Comparison of ENCODE assay signal across 8 cellular contexts in the genomic region with DNA sequence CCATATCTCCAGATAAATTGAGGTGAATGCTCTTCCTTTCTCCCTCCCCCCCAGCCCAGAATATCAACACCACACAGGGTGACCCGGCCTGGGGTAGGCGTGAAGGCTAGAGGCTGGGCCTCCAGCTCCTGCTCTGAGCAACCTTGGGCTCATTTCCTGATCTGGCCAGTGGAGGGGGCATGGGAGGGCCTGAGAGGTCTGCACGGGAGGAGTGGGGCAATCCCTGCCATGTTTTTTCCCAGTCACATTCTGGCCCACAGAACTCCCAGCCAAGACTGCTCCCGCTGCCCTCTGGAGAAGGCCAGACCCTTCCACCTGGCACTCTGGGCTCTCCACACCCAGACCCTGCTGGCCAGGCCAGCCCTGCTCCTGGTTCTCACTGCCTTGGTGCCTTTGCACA. TPM values are rescaled to one million over a fixed set of nuclear protein-coding genes. Genes with fewer than 3 reads are reported as not detected.
DNase-seq lines count a peak whose midpoint lies in the region; ATAC-seq, FAIRE-seq and TF ChIP-seq lines count a peak whose summit lies in the region.
"Had no signal": no experiment of that assay in that cellular context is flagged by ENCODE, and none has a peak within 500 bp of the region (broad histone marks: within the 10 kb centered on the region; RNA-seq: fewer than 3 reads in every experiment).

No MANE protein-coding gene starts in this region.

- H3K27me3 ChIP-seq in right atrium auricular region, result no peaks in the 10 kb centered on the region
- peaks cover 7 to 49% of the 10 kb centered on the region in 2 experiments; a peak in 4 of 5 replicates for H3K27me3 ChIP-seq in K562 (ENCODE audit: control insufficient read depth in 2 of 2, insufficient read depth in 2 of 2, low read length in 2 of 2)
- H3K27me3 ChIP-seq in transverse colon, result no peaks in the 10 kb centered on the region

- H3K9me1 ChIP-seq in K562 (ENCODE audit: control insufficient read depth, insufficient read depth, low read length), result peaks cover 5% of the 10 kb centered on the region

- no peak overlapping the region for H3K4me3 ChIP-seq in right atrium auricular region
- H3K4me3 ChIP-seq in K562, result no peak overlapping the region
- no peak overlapping the region for H3K4me3 ChIP-seq in transverse colon

- TF ChIP-seq EP300 in K562 (IDR thresholded peaks at IDR 0.05; ENCODE audit: low read length) (no peak), transverse colon (IDR thresholded peaks at IDR 0.05; ENCODE audit: low read depth) (no peak)

- no peak for TF ChIP-seq POLR2A in K562 (conservative IDR thresholded peaks at IDR 0.05)
- no peak for TF ChIP-seq POLR2A in transverse colon (IDR thresholded peaks at IDR 0.05)

- POLR2A ChIA-PET in K562 (lab: Yijun Ruan, JAX), result interaction anchor here (0.7 to 2.0 kb wide), 3 partner anchors 9 to 686 kb away, joined by 3 to 14 read pairs (median 3); no protein-coding TSS in a partner anchor

- H4K20me1 ChIP-seq in K562 (replicated peaks; ENCODE audit: control insufficient read depth, insufficient read depth, low read length), result peaks cover 5% of the 10 kb centered on the region; the same call in 1 of the 2 replicates

- H3K36me3 ChIP-seq in right atrium auricular region (no peaks in the 10 kb centered on the region), K562 (ENCODE audit: control insufficient read depth, insufficient read depth, low read length) (no peaks in the 10 kb centered on the region), transverse colon (no peaks in the 10 kb centered on the region)

- BruUV-seq in K562 (replicated peaks; lab: Mats Ljungman, UMichigan), result no TSS peak

- H3K9me3 ChIP-seq in right atrium auricular region (no peaks in the 10 kb centered on the region), K562 (replicated peaks; ENCODE audit: control insufficient read depth, insufficient read depth, low read depth, low read length) (no peaks in the 10 kb centered on the region), transverse colon (no peaks in the 10 kb centered on the region)

- H3K27ac ChIP-seq in right atrium auricular region (no peak overlapping the region), K562 (ENCODE audit: extremely low read depth, low read depth, low read length) (no peak overlapping the region), transverse colon (peak overlapping the region in 3 of 4 donors; percentile 28 to 66 (median 43))

- peak overlapping the region in 1 of 2 experiments; percentile 75; a peak in 2 of 4 replicates for H3K9ac ChIP-seq in K562 (ENCODE audit: insufficient read depth in 1 of 2, low read depth in 2 of 2, low read length in 2 of 2)

- 1% methylated on average over 4 of the region's 4 CpGs for WGBS in K562 (ENCODE audit: insufficient coverage, low coverage, missing lambda C conversion rate)
- WGBS in transverse colon (ENCODE audit: low coverage in 1 of 2), 2 donors, result 67% methylated on average over 4 of the region's 4 CpGs; no CpG with 5 or more reads in 1 of the 2 donors

- DNase-seq in Right ventricle myocardium superior (no peak), right atrium auricular region (ENCODE audit: low spot score) (no peak), K562 (ENCODE audit: extremely low read depth in 1 of 4, low spot score in 3 of 4) (peak; percentile 69 to 81 (median 77)), transverse colon (peak; percentile 74), urothelium cell line (ENCODE audit: low spot score) (no peak)
- DNase-seq: amygdala, NCI-H1092 treated with DMSO at 0.1 percent for 48 hours had no signal

- peak in 1 of 2 experiments; percentile 59; a peak in 2 of 4 replicates for TF ChIP-seq RAD21 in K562 (CRISPR knock-in tag; conservative IDR thresholded peaks at IDR 0.05 in 1 of 2, IDR thresholded peaks at IDR 0.05 in 1 of 2)

- CTCF ChIA-PET in K562 (lab: Yijun Ruan, JAX; ENCODE audit: low intra/inter-chr PET ratio), result interaction anchor here (0.8 kb wide), 1 partner anchor 158 kb away, joined by 6 read pairs; no protein-coding TSS in a partner anchor

- no peaks in the 10 kb centered on the region for H3K79me2 ChIP-seq in K562 (ENCODE audit: control insufficient read depth, insufficient read depth, low read length)

- ATAC-seq in Right ventricle myocardium superior (ENCODE audit: poor library complexity) (peak; percentile 53), K562 (peak; percentile 90), HG03520 (IDR thresholded peaks at IDR 0.05; ENCODE audit: unreplicated experiment) (no peak)

- in situ Hi-C loops in K562 (cut with MboI) (loop anchor here (25.0 kb wide), 1 partner anchor 149 kb away; no protein-coding TSS in a partner anchor), transverse colon (cut with MboI; ENCODE audit: low pct_ligation_motif_present in 1 of 4, low pct_unique_long_range_greater_than_20kb in 1 of 4, low sequenced_read_pairs in 3 of 4) (loop anchor here in 2 of 4 donors (25.0 kb wide), 2 partner anchors 399 to 599 kb away; a partner anchor contains a TSS)

- no peak for TF ChIP-seq CTCF in right atrium auricular region (IDR thresholded peaks at IDR 0.05)
- peak; percentile 69 to 81 (median 73) for TF ChIP-seq CTCF in K562 (IDR thresholded peaks at IDR 0.05 in 2 of 3, conservative IDR thresholded peaks at IDR 0.05 in 1 of 3; ENCODE audit: insufficient read depth in 2 of 3, low read depth in 1 of 3, low read length in 3 of 3)
- peak in 4 of 5 experiments; percentile 21 to 66 (median 36) for TF ChIP-seq CTCF in transverse colon (IDR thresholded peaks at IDR 0.05)

- H2AFZ ChIP-seq in K562 (ENCODE audit: low read depth, low read length), result peak overlapping the region; percentile 76; the same call in 1 of the 2 replicates

- no peaks in the 10 kb centered on the region for H3K4me1 ChIP-seq in right atrium auricular region
- peaks cover 0 to 45% of the 10 kb centered on the region in 2 experiments; a peak in 3 of 5 replicates for H3K4me1 ChIP-seq in K562 (replicated peaks in 1 of 2; ENCODE audit: control insufficient read depth in 2 of 2, insufficient read depth in 2 of 2, low read length in 2 of 2)
- peaks cover 0 to 36% (median 12%) of the 10 kb centered on the region in 4 donors for H3K4me1 ChIP-seq in transverse colon

- FAIRE-seq in K562 (lab: Jason Lieb, UNC) (peak; percentile 83), urothelium cell line (lab: Jason Lieb, UNC) (no peak)

- intact Hi-C loops in Right ventricle myocardium superior (cut with DNase I) (no loop called here), K562 (cut with micrococcal nuclease) (loop anchor here (10.0 kb wide), 2 partner anchors 391 to 591 kb away; no protein-coding TSS in a partner anchor), transverse colon (cut with DNase I; ENCODE audit: low total_unique reads) (no loop called here)

- H3K4me2 ChIP-seq in K562 (ENCODE audit: insufficient read depth, low read length), result no peak overlapping the region

RNA-seq across cellular contexts. Expression of a gene that starts 3.9 kb away (rescaled TPM):
- not detected for total RNA-seq in Right ventricle myocardium superior
- under 1 TPM in 1 of 2 donors, not detected in 1; 0.28 TPM for total RNA-seq in right atrium auricular region
- total RNA-seq in K562 (2011; cell fraction: chromatin; rRNA removed; ENCODE audit: low replicate concordance), result not detected in 2 replicates
- not detected in 2 replicates for total RNA-seq in K562 (2011; cell fraction: nucleolus; rRNA removed)
- total RNA-seq in K562 (2011; cell fraction: nucleoplasm; rRNA removed), result not detected in 2 replicates
- total RNA-seq in K562 (2014; rRNA removed), result not detected in 2 replicates
- not detected in 2 replicates for total RNA-seq in K562 (2014; rRNA removed; fragmentation: Illumina TruSeq; extraction: Trizol)
- not detected in 2 replicates for total RNA-seq in K562 (2015; rRNA removed; fragmentation: Illumina TruSeq; extraction: Trizol)
- not detected in 2 replicates for total RNA-seq in K562 (2021)
- not detected in 2 replicates for polyA plus RNA-seq in K562 (2011; rRNA removed)
- polyA plus RNA-seq in K562 (2011; cell fraction: cytosol; rRNA removed), result 0.03 TPM in 1 of 2 replicates, not detected in the other
- polyA plus RNA-seq in K562 (2011; cell fraction: nucleus; rRNA removed), result not detected in 2 replicates
- 0.03 TPM in 1 of 2 replicates, not detected in the other for polyA plus RNA-seq in K562 (2012)
- polyA plus RNA-seq in K562 (2014; fragmentation: Illumina TruSeq; extraction: Trizol), result not detected in 2 replicates
- polyA plus RNA-seq in K562 (2014; fragmentation: Nextera tagmentation; extraction: Ambion mirVana), result not detected
- polyA plus RNA-seq in K562 (2014; rRNA removed), result not detected in 2 replicates
- not detected in 2 replicates for polyA minus RNA-seq in K562 (2011; rRNA and poly(A)+ RNA removed)
- polyA minus RNA-seq in K562 (2011; cell fraction: cytosol; rRNA and poly(A)+ RNA removed), result not detected in 2 replicates
- polyA minus RNA-seq in K562 (2011; cell fraction: nucleus; rRNA and poly(A)+ RNA removed), result not detected in 2 replicates
- total RNA-seq in transverse colon, result under 1 TPM in 1 of 4 donors, not detected in 3; 0.27 TPM

RNA-seq across cellular contexts. Expression of a gene that starts 30.7 kb away (rescaled TPM):
- 6.7 TPM for total RNA-seq in Right ventricle myocardium superior
- total RNA-seq in right atrium auricular region, result 10 to 100 TPM; 11.3 to 15.6 TPM
- total RNA-seq in K562 (2011; cell fraction: chromatin; rRNA removed; ENCODE audit: low replicate concordance), result 176 and 400 TPM in 2 replicates
- total RNA-seq in K562 (2011; cell fraction: nucleolus; rRNA removed), result 273 and 316 TPM in 2 replicates
- total RNA-seq in K562 (2011; cell fraction: nucleoplasm; rRNA removed), result 218 and 223 TPM in 2 replicates
- total RNA-seq in K562 (2014; rRNA removed), result 45.7 and 55.3 TPM in 2 replicates
- 22.5 and 26.1 TPM in 2 replicates for total RNA-seq in K562 (2014; rRNA removed; fragmentation: Illumina TruSeq; extraction: Trizol)
- 39.2 and 40.8 TPM in 2 replicates for total RNA-seq in K562 (2015; rRNA removed; fragmentation: Illumina TruSeq; extraction: Trizol)
- total RNA-seq in K562 (2021), result 79.5 and 81.7 TPM in 2 replicates
- polyA plus RNA-seq in K562 (2011; rRNA removed), result 60.9 and 92.0 TPM in 2 replicates
- polyA plus RNA-seq in K562 (2011; cell fraction: cytosol; rRNA removed), result 76.7 and 89.6 TPM in 2 replicates
- polyA plus RNA-seq in K562 (2011; cell fraction: nucleus; rRNA removed), result 482 and 572 TPM in 2 replicates
- 38.4 and 79.3 TPM in 2 replicates for polyA plus RNA-seq in K562 (2012)
- 52.1 and 55.8 TPM in 2 replicates for polyA plus RNA-seq in K562 (2014; fragmentation: Illumina TruSeq; extraction: Trizol)
- polyA plus RNA-seq in K562 (2014; fragmentation: Nextera tagmentation; extraction: Ambion mirVana), result 1 to 10 TPM; 1.7 to 5.0 TPM
- 50.1 and 62.9 TPM in 2 replicates for polyA plus RNA-seq in K562 (2014; rRNA removed)
- polyA minus RNA-seq in K562 (2011; rRNA and poly(A)+ RNA removed), result 61.5 and 64.9 TPM in 2 replicates
- 52.2 and 52.3 TPM in 2 replicates for polyA minus RNA-seq in K562 (2011; cell fraction: cytosol; rRNA and poly(A)+ RNA removed)
- polyA minus RNA-seq in K562 (2011; cell fraction: nucleus; rRNA and poly(A)+ RNA removed), result 97.6 and 154 TPM in 2 replicates
- 10 to 100 TPM in 3 of 4 donors, 1 to 10 TPM in 1; 8.7 to 37.2 (median 10.2) TPM for total RNA-seq in transverse colon

RNA-seq across cellular contexts. Expression of a gene that starts 30.9 kb away (rescaled TPM):
- total RNA-seq in Right ventricle myocardium superior (7.6 TPM), right atrium auricular region (1 to 10 TPM; 3.0 to 3.6 TPM), K562 (2014; rRNA removed) (3.5 and 5.7 TPM in 2 replicates), K562 (2014; rRNA removed; fragmentation: Illumina TruSeq; extraction: Trizol) (5.2 and 8.1 TPM in 2 replicates), K562 (2015; rRNA removed; fragmentation: Illumina TruSeq; extraction: Trizol) (5.3 and 5.9 TPM in 2 replicates), K562 (2021) (5.7 and 8.5 TPM in 2 replicates), transverse colon (10 to 100 TPM in 1 of 4 donors, 1 to 10 TPM in 3; 4.0 to 81.2 (median 8.1) TPM)
- total RNA-seq in K562 (2011; cell fraction: chromatin; rRNA removed; ENCODE audit: low replicate concordance), result 18.1 and 39.6 TPM in 2 replicates
- total RNA-seq in K562 (2011; cell fraction: nucleolus; rRNA removed), result 13.2 and 14.9 TPM in 2 replicates
- total RNA-seq in K562 (2011; cell fraction: nucleoplasm; rRNA removed), result 26.0 and 38.0 TPM in 2 replicates
- polyA plus RNA-seq in K562 (2011; rRNA removed) (12.5 and 13.9 TPM in 2 replicates), K562 (2014; fragmentation: Illumina TruSeq; extraction: Trizol) (5.4 and 7.1 TPM in 2 replicates), K562 (2014; fragmentation: Nextera tagmentation; extraction: Ambion mirVana) (1 to 10 TPM in 1 of 2 experiments, under 1 TPM in 1; 0.55 to 1.8 TPM), K562 (2014; rRNA removed) (3.4 and 3.5 TPM in 2 replicates)
- 4.9 and 5.3 TPM in 2 replicates for polyA plus RNA-seq in K562 (2011; cell fraction: cytosol; rRNA removed)
- polyA plus RNA-seq in K562 (2011; cell fraction: nucleus; rRNA removed), result 3.7 and 8.0 TPM in 2 replicates
- polyA plus RNA-seq in K562 (2012), result 3.3 and 7.4 TPM in 2 replicates
- 9.5 and 11.0 TPM in 2 replicates for polyA minus RNA-seq in K562 (2011; rRNA and poly(A)+ RNA removed)
- 1.8 and 2.4 TPM in 2 replicates for polyA minus RNA-seq in K562 (2011; cell fraction: cytosol; rRNA and poly(A)+ RNA removed)
- 5.1 and 8.7 TPM in 2 replicates for polyA minus RNA-seq in K562 (2011; cell fraction: nucleus; rRNA and poly(A)+ RNA removed)

RNA-seq across cellular contexts. Expression of a gene that starts 48.6 kb away (rescaled TPM):
- total RNA-seq in Right ventricle myocardium superior (not detected), right atrium auricular region (not detected), K562 (2014; rRNA removed) (0.08 and 0.09 TPM in 2 replicates), K562 (2014; rRNA removed; fragmentation: Illumina TruSeq; extraction: Trizol) (0.18 and 0.22 TPM in 2 replicates), K562 (2015; rRNA removed; fragmentation: Illumina TruSeq; extraction: Trizol) (0.04 and 0.22 TPM in 2 replicates), K562 (2021) (0.27 and 0.34 TPM in 2 replicates), transverse colon (under 1 TPM in 1 of 4 donors, not detected in 3; 0.37 TPM)
- 0.53 and 2.8 TPM in 2 replicates for total RNA-seq in K562 (2011; cell fraction: chromatin; rRNA removed; ENCODE audit: low replicate concordance)
- total RNA-seq in K562 (2011; cell fraction: nucleolus; rRNA removed), result 1.0 and 1.2 TPM in 2 replicates
- 1.4 and 1.8 TPM in 2 replicates for total RNA-seq in K562 (2011; cell fraction: nucleoplasm; rRNA removed)
- polyA plus RNA-seq in K562 (2011; rRNA removed) (0.49 and 0.58 TPM in 2 replicates), K562 (2014; fragmentation: Illumina TruSeq; extraction: Trizol) (0.21 and 0.27 TPM in 2 replicates), K562 (2014; fragmentation: Nextera tagmentation; extraction: Ambion mirVana) (under 1 TPM; 0.18 to 0.21 TPM), K562 (2014; rRNA removed) (0.09 TPM in 2 replicates)
- 0.07 and 0.19 TPM in 2 replicates for polyA plus RNA-seq in K562 (2011; cell fraction: cytosol; rRNA removed)
- polyA plus RNA-seq in K562 (2011; cell fraction: nucleus; rRNA removed), result 0.61 and 1.6 TPM in 2 replicates
- 0.14 and 0.35 TPM in 2 replicates for polyA plus RNA-seq in K562 (2012)
- polyA minus RNA-seq in K562 (2011; rRNA and poly(A)+ RNA removed), result 0.25 and 0.75 TPM in 2 replicates
- polyA minus RNA-seq in K562 (2011; cell fraction: cytosol; rRNA and poly(A)+ RNA removed), result not detected in 2 replicates
- polyA minus RNA-seq in K562 (2011; cell fraction: nucleus; rRNA and poly(A)+ RNA removed), result 0.54 and 0.78 TPM in 2 replicates

RNA-seq across cellular contexts. Expression of a gene that starts 53.9 kb away (rescaled TPM):
- 800 TPM for total RNA-seq in Right ventricle myocardium superior
- total RNA-seq in right atrium auricular region, result 100 to 1,000 TPM; 801 to 826 TPM
- 47.4 and 83.8 TPM in 2 replicates for total RNA-seq in K562 (2011; cell fraction: chromatin; rRNA removed; ENCODE audit: low replicate concordance)
- total RNA-seq in K562 (2011; cell fraction: nucleolus; rRNA removed), result 59.5 and 62.8 TPM in 2 replicates
- 90.9 and 179 TPM in 2 replicates for total RNA-seq in K562 (2011; cell fraction: nucleoplasm; rRNA removed)
- total RNA-seq in K562 (2014; rRNA removed), result 1,738 and 1,868 TPM in 2 replicates
- total RNA-seq in K562 (2014; rRNA removed; fragmentation: Illumina TruSeq; extraction: Trizol), result 1,262 and 1,370 TPM in 2 replicates
- total RNA-seq in K562 (2015; rRNA removed; fragmentation: Illumina TruSeq; extraction: Trizol), result 1,548 and 1,573 TPM in 2 replicates
- total RNA-seq in K562 (2021), result 1,160 and 1,216 TPM in 2 replicates
- 411 and 825 TPM in 2 replicates for polyA plus RNA-seq in K562 (2011; rRNA removed)
- polyA plus RNA-seq in K562 (2011; cell fraction: cytosol; rRNA removed), result 506 and 740 TPM in 2 replicates
- 320 and 421 TPM in 2 replicates for polyA plus RNA-seq in K562 (2011; cell fraction: nucleus; rRNA removed)
- polyA plus RNA-seq in K562 (2012), result 794 and 1,429 TPM in 2 replicates
- 1,646 and 1,955 TPM in 2 replicates for polyA plus RNA-seq in K562 (2014; fragmentation: Illumina TruSeq; extraction: Trizol)
- 100 to 1,000 TPM; 363 to 380 TPM for polyA plus RNA-seq in K562 (2014; fragmentation: Nextera tagmentation; extraction: Ambion mirVana)
- 1,176 and 1,182 TPM in 2 replicates for polyA plus RNA-seq in K562 (2014; rRNA removed)
- 483 and 659 TPM in 2 replicates for polyA minus RNA-seq in K562 (2011; rRNA and poly(A)+ RNA removed)
- 380 and 478 TPM in 2 replicates for polyA minus RNA-seq in K562 (2011; cell fraction: cytosol; rRNA and poly(A)+ RNA removed)
- polyA minus RNA-seq in K562 (2011; cell fraction: nucleus; rRNA and poly(A)+ RNA removed), result 66.0 and 120 TPM in 2 replicates
- total RNA-seq in transverse colon, result 100 to 1,000 TPM; 288 to 403 (median 380) TPM

Comparison
In these comparisons a context has a peak if more than half of its experiments do, and no peak if none do; other contexts are left out.
1. DNase-seq: peak in K562 (4 of 4) and transverse colon (single experiment); none in Right ventricle myocardium superior (single experiment), right atrium auricular region (single experiment) and urothelium cell line (single experiment).
2. H3K27ac ChIP-seq: peak in transverse colon (3 of 4); none in right atrium auricular region (0 of 2) and K562 (single experiment).
3. CTCF ChIP-seq: peak in K562 (3 of 3) and transverse colon (4 of 5); none in right atrium auricular region (0 of 2).